ENCODE assay signal across 27 cellular contexts in the genomic region with DNA sequence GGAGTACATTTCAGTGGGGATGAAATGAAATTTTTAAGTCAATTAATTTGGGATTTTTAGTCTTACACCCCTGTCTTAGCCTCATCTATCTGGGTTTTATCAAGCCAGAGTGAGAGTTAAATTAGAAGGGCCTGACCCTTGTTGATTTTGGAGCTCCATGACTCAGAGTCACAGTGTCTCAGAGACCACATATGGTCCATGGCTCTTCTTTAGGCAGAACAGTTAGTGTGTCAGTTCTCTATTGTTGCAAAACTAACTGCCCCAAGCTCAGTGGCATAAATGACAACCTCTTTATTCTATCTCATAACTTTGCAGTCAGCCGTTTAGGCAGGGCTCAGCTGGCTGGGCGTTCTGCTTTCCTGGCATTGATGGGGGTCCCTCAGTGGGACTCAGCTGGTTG. TPM values are rescaled to one million over a fixed set of nuclear protein-coding genes. Genes with fewer than 3 reads are reported as not detected.
DNase-seq lines count a peak whose midpoint lies in the region; ATAC-seq and TF ChIP-seq lines count a peak whose summit lies in the region.
"Had no signal": no experiment of that assay in that cellular context is flagged by ENCODE, and none has a peak within 500 bp of the region (broad histone marks: within the 10 kb centered on the region; RNA-seq: fewer than 3 reads in every experiment).

No MANE protein-coding gene starts in this region.

- no peaks in the 10 kb centered on the region for H3K36me3 ChIP-seq in uterus
- H3K36me3 ChIP-seq: adrenal gland, left ventricle myocardium inferior, transverse colon had no signal

- H3K27ac Mint-ChIP-seq in activated naive CD4-positive, alpha-beta T cell treated with anti-CD3 and anti-CD28 coated beads for 36 hours, result peak overlapping the region; percentile 87
- H3K27ac Mint-ChIP-seq in activated T-helper 2 cell treated with anti-CD3 and anti-CD28 coated beads, Interferon-gamma antibody, Interleukin-2, Interleukin-4, amounts not matched to agents 10 μg/mL and 5 μg/mL and 100 μg/mL, durations not matched to agents 14 hours and 24 hours and 36 hours, result peak overlapping the region; percentile 74
- peak overlapping the region; percentile 90 for H3K27ac Mint-ChIP-seq in stimulated activated naive CD8-positive, alpha-beta T cell treated with anti-CD3 and anti-CD28 coated beads, Interleukin-15, Interleukin-2, amounts not matched to agents 100 ng/mL and 50 ng/mL, for 24 hours
- H3K27ac Mint-ChIP-seq: T-helper 1 cell treated with Interleukin-12 subunit alpha and Interleukin-12 subunit beta and Interleukin-4 antibody, amounts not matched to agents 30 μg/mL and 1 μg/mL, for 36 hours had no signal

- H3K9me3 Mint-ChIP-seq in activated naive CD4-positive, alpha-beta T cell treated with anti-CD3 and anti-CD28 coated beads for 36 hours, result no peaks in the 10 kb centered on the region
- no peaks in the 10 kb centered on the region for H3K9me3 Mint-ChIP-seq in activated T-helper 2 cell treated with anti-CD3 and anti-CD28 coated beads, Interferon-gamma antibody, Interleukin-2, Interleukin-4, amounts not matched to agents 10 μg/mL and 5 μg/mL and 100 μg/mL, durations not matched to agents 14 hours and 24 hours and 36 hours
- peaks cover 6% of the 10 kb centered on the region for H3K9me3 Mint-ChIP-seq in stimulated activated naive CD8-positive, alpha-beta T cell treated with anti-CD3 and anti-CD28 coated beads, Interleukin-15, Interleukin-2, amounts not matched to agents 100 ng/mL and 50 ng/mL, for 24 hours
- H3K9me3 Mint-ChIP-seq: T-helper 1 cell treated with Interleukin-12 subunit alpha and Interleukin-12 subunit beta and Interleukin-4 antibody, amounts not matched to agents 30 μg/mL and 1 μg/mL, for 36 hours had no signal

- H3K4me3 Mint-ChIP-seq in activated naive CD4-positive, alpha-beta T cell treated with anti-CD3 and anti-CD28 coated beads for 36 hours, result no peak overlapping the region
- no peak overlapping the region for H3K4me3 Mint-ChIP-seq in activated T-helper 2 cell treated with anti-CD3 and anti-CD28 coated beads, Interferon-gamma antibody, Interleukin-2, Interleukin-4, amounts not matched to agents 10 μg/mL and 5 μg/mL and 100 μg/mL, durations not matched to agents 14 hours and 24 hours and 36 hours (ENCODE audit: low read depth)
- H3K4me3 Mint-ChIP-seq in stimulated activated naive CD8-positive, alpha-beta T cell treated with anti-CD3 and anti-CD28 coated beads, Interleukin-15, Interleukin-2, amounts not matched to agents 100 ng/mL and 50 ng/mL, for 24 hours, result no peak overlapping the region
- H3K4me3 Mint-ChIP-seq: T-helper 1 cell treated with Interleukin-12 subunit alpha and Interleukin-12 subunit beta and Interleukin-4 antibody, amounts not matched to agents 30 μg/mL and 1 μg/mL, for 36 hours had no signal

- H3K9me3 ChIP-seq in uterus, result no peaks in the 10 kb centered on the region
- H3K9me3 ChIP-seq: adrenal gland, Caco-2, transverse colon had no signal

- no peaks in the 10 kb centered on the region for H3K4me1 ChIP-seq in uterus
- H3K4me1 ChIP-seq: adrenal gland, left ventricle myocardium inferior, transverse colon had no signal

- TF ChIP-seq CTCF in uterus (IDR thresholded peaks at IDR 0.05), result no peak

- CTCF ChIA-PET in activated naive CD4-positive, alpha-beta T cell treated with anti-CD3 and anti-CD28 coated beads for 36 hours (lab: Charles Lee), result interaction anchor here (0.6 to 1.9 kb wide), 6 partner anchors 8 to 122 kb away, joined by 3 to 8 read pairs (median 5); no protein-coding TSS in a partner anchor

- TF ChIP-seq POLR2A in uterus (IDR thresholded peaks at IDR 0.05), result no peak

- ATAC-seq in HG03565 (IDR thresholded peaks at IDR 0.05; ENCODE audit: unreplicated experiment) (no peak), esophagus mucosa (no peak)
- ATAC-seq: K562 had no signal

- no peaks in the 10 kb centered on the region for H3K27me3 ChIP-seq in uterus
- H3K27me3 ChIP-seq: adrenal gland, transverse colon had no signal

- H3K4me1 Mint-ChIP-seq in activated naive CD4-positive, alpha-beta T cell treated with anti-CD3 and anti-CD28 coated beads for 36 hours (ENCODE audit: low read depth), result peaks cover 55% of the 10 kb centered on the region
- peaks cover 53% of the 10 kb centered on the region for H3K4me1 Mint-ChIP-seq in activated T-helper 2 cell treated with anti-CD3 and anti-CD28 coated beads, Interferon-gamma antibody, Interleukin-2, Interleukin-4, amounts not matched to agents 10 μg/mL and 5 μg/mL and 100 μg/mL, durations not matched to agents 14 hours and 24 hours and 36 hours (ENCODE audit: low read depth)
- peaks cover 92% of the 10 kb centered on the region for H3K4me1 Mint-ChIP-seq in stimulated activated naive CD8-positive, alpha-beta T cell treated with anti-CD3 and anti-CD28 coated beads, Interleukin-15, Interleukin-2, amounts not matched to agents 100 ng/mL and 50 ng/mL, for 24 hours (ENCODE audit: low read depth)

- intact Hi-C loops in activated naive CD4-positive, alpha-beta T cell treated with anti-CD3 and anti-CD28 coated beads for 36 hours (cut with micrococcal nuclease), result no loop called here
- intact Hi-C loops in activated T-helper 2 cell treated with anti-CD3 and anti-CD28 coated beads, Interferon-gamma antibody, Interleukin-2, Interleukin-4, amounts not matched to agents 10 μg/mL and 5 μg/mL and 100 μg/mL, durations not matched to agents 14 hours and 24 hours and 36 hours (cut with micrococcal nuclease), result loop anchor here (2.0 kb wide), 1 partner anchor 15 kb away; no protein-coding TSS in a partner anchor
- intact Hi-C loops in uterus (cut with DNase I; ENCODE audit: low total_unique reads), result no loop called here

- no peak overlapping the region for H3K27ac ChIP-seq in uterus
- H3K27ac ChIP-seq: adrenal gland, left ventricle myocardium inferior, SK-N-MC, transverse colon had no signal

- H3K4me3 ChIP-seq in uterus, result no peak overlapping the region
- H3K4me3 ChIP-seq: adrenal gland, K562, left ventricle myocardium inferior, SK-N-MC, transverse colon had no signal

- no peak for DNase-seq in activated naive CD4-positive, alpha-beta T cell treated with anti-CD3 and anti-CD28 coated beads for 36 hours
- no peak for DNase-seq in activated naive CD4-positive, alpha-beta T cell treated with anti-CD3 and anti-CD28 coated beads, Interleukin-2, amount 50 U/mL, for 16 hours
- DNase-seq in MV-4-11 (lab: John Stamatoyannopoulos, UW), result peak; percentile 86
- DNase-seq in activated T-helper 2 cell treated with anti-CD3 and anti-CD28 coated beads, Interferon-gamma antibody, Interleukin-2, Interleukin-4, amounts not matched to agents 10 μg/mL and 5 μg/mL and 100 μg/mL, durations not matched to agents 14 hours and 24 hours and 36 hours (ENCODE audit: low spot score), result no peak
- DNase-seq in uterus, result no peak
- DNase-seq: activated gamma-delta T cell, adrenal gland, Caco-2, GDM1, glutamatergic neuron, HCEC 1CT, left ventricle myocardium inferior, NCI-H1417 treated with DMSO at 0.1 percent for 48 hours, NCI-H2081, NCI-H226, NCI-H69, nucleus accumbens, RPMI8226, transverse colon had no signal

- H3K36me3 Mint-ChIP-seq in activated naive CD4-positive, alpha-beta T cell treated with anti-CD3 and anti-CD28 coated beads for 36 hours (ENCODE audit: low read depth), result no peaks in the 10 kb centered on the region
- no peaks in the 10 kb centered on the region for H3K36me3 Mint-ChIP-seq in activated T-helper 2 cell treated with anti-CD3 and anti-CD28 coated beads, Interferon-gamma antibody, Interleukin-2, Interleukin-4, amounts not matched to agents 10 μg/mL and 5 μg/mL and 100 μg/mL, durations not matched to agents 14 hours and 24 hours and 36 hours (ENCODE audit: low read depth)
- peaks cover 13% of the 10 kb centered on the region for H3K36me3 Mint-ChIP-seq in stimulated activated naive CD8-positive, alpha-beta T cell treated with anti-CD3 and anti-CD28 coated beads, Interleukin-15, Interleukin-2, amounts not matched to agents 100 ng/mL and 50 ng/mL, for 24 hours (ENCODE audit: low read depth)

- H3K27me3 Mint-ChIP-seq in activated naive CD4-positive, alpha-beta T cell treated with anti-CD3 and anti-CD28 coated beads for 36 hours (ENCODE audit: low read depth), result no peaks in the 10 kb centered on the region
- peaks cover 10% of the 10 kb centered on the region for H3K27me3 Mint-ChIP-seq in activated T-helper 2 cell treated with anti-CD3 and anti-CD28 coated beads, Interferon-gamma antibody, Interleukin-2, Interleukin-4, amounts not matched to agents 10 μg/mL and 5 μg/mL and 100 μg/mL, durations not matched to agents 14 hours and 24 hours and 36 hours (ENCODE audit: low read depth)
- no peaks in the 10 kb centered on the region for H3K27me3 Mint-ChIP-seq in stimulated activated naive CD8-positive, alpha-beta T cell treated with anti-CD3 and anti-CD28 coated beads, Interleukin-15, Interleukin-2, amounts not matched to agents 100 ng/mL and 50 ng/mL, for 24 hours

RNA-seq across cellular contexts. Expression of a gene that starts 44.7 kb away (rescaled TPM):
- 100 to 1,000 TPM; 323 to 328 TPM for total RNA-seq in activated naive CD4-positive, alpha-beta T cell treated with anti-CD3 and anti-CD28 coated beads for 36 hours
- total RNA-seq in activated T-helper 2 cell treated with anti-CD3 and anti-CD28 coated beads, Interferon-gamma antibody, Interleukin-2, Interleukin-4, amounts not matched to agents 10 μg/mL and 5 μg/mL and 100 μg/mL, durations not matched to agents 14 hours and 24 hours and 36 hours, result 37.8 and 40.1 TPM in 2 replicates
- total RNA-seq in uterus, result 10 to 100 TPM in 1 of 4 donors, 1 to 10 TPM in 2, not detected in 1; 3.7 to 17.3 (median 3.8) TPM
- total RNA-seq in esophagus mucosa, result 2.2 TPM
- total RNA-seq: chondrocyte, pulmonary artery endothelial cell had no signal
